11 cellular contexts compared by ENCODE assay signal in genomic region chr2:43486604-43487003, GRCh38.
DNase-seq lines count a peak whose midpoint lies in the region; ATAC-seq lines count a peak whose summit lies in the region.
"Had no signal": no experiment of that assay in that cellular context is flagged by ENCODE, and none has a peak within 500 bp of the region (broad histone marks: within the 10 kb centered on the region; RNA-seq: fewer than 3 reads in every experiment).

No MANE protein-coding gene starts in this region.

- DNase-seq in MG63 (peak; percentile 8), dermis microvascular lymphatic vessel endothelial cell (ENCODE audit: low read depth in 2 of 2) (peak; percentile 72 to 87), memory B cell (ENCODE audit: low spot score in 2 of 2) (no peak), KBM-7 (no peak), NCI-H524 (lab: John Stamatoyannopoulos, UW) (no peak), C1 segment of cervical spinal cord (lab: John Stamatoyannopoulos, UW) (no peak)
- DNase-seq in stimulated activated CD4-positive, alpha-beta T cell treated with anti-CD3 and anti-CD28 coated beads, Interleukin-4, amount 100 ng/mL, for 1 hour: no peak
- DNase-seq: NCI-H2029 treated with DMSO at 0.1 percent for 48 hours; stimulated activated CD4-positive, alpha-beta T cell treated with anti-CD3 and anti-CD28 coated beads, Interleukin-15, amount 100 ng/mL, for 24 hours; stimulated activated naive CD4-positive, alpha-beta T cell had no signal

- ATAC-seq in memory B cell (ENCODE audit: low read depth): no peak

- peaks cover 2% of the 10 kb centered on the region for H3K36me3 Mint-ChIP-seq in memory B cell

- peaks cover 4% of the 10 kb centered on the region; the same call in 1 of the 2 replicates for H3K36me3 ChIP-seq in MG63
- no peaks in the 10 kb centered on the region for H3K36me3 ChIP-seq in subcutaneous abdominal adipose tissue (ENCODE audit: control insufficient read depth in 5 of 5, insufficient read depth in 5 of 5, low read length in 5 of 5)

- no peaks in the 10 kb centered on the region for H3K9me3 ChIP-seq in MG63
- H3K9me3 ChIP-seq in subcutaneous abdominal adipose tissue (ENCODE audit: control insufficient read depth in 5 of 5, low read length in 5 of 5): no peaks in the 10 kb centered on the region

- in situ Hi-C loops in KBM-7 (cut with MboI; ENCODE audit: low pct_unique_long_range_greater_than_20kb, low sequenced_read_pairs): loop anchor here (25.0 kb wide), 2 partner anchors 374 to 649 kb away; no protein-coding TSS in a partner anchor

- H3K4me3 ChIP-seq in MG63: no peak overlapping the region
- no peak overlapping the region for H3K4me3 ChIP-seq in subcutaneous abdominal adipose tissue (ENCODE audit: low read depth in 1 of 5, low read length in 5 of 5)

- H3K27ac Mint-ChIP-seq in memory B cell: peak overlapping the region; percentile 74

- H3K27ac ChIP-seq in subcutaneous abdominal adipose tissue (ENCODE audit: low read depth, low read length): peak overlapping the region; percentile 71

- H3K27me3 ChIP-seq in MG63 (no peaks in the 10 kb centered on the region), subcutaneous abdominal adipose tissue (ENCODE audit: control insufficient read depth in 5 of 5, insufficient read depth in 4 of 5, low read length in 5 of 5) (no peaks in the 10 kb centered on the region)

- no peaks in the 10 kb centered on the region for H3K9me3 Mint-ChIP-seq in memory B cell

- H3K27me3 Mint-ChIP-seq in memory B cell: no peaks in the 10 kb centered on the region

- H3K4me1 ChIP-seq in subcutaneous abdominal adipose tissue (ENCODE audit: control insufficient read depth in 5 of 5, insufficient read depth in 5 of 5, low read length in 5 of 5): peaks cover 0 to 41% (median 26%) of the 10 kb centered on the region in 5 donors

- H3K4me3 Mint-ChIP-seq in memory B cell: no peak overlapping the region

- H3K9ac ChIP-seq in subcutaneous abdominal adipose tissue (ENCODE audit: low read length in 5 of 5): peak overlapping the region in 1 of 5 donors; percentile 30

- H3K4me1 Mint-ChIP-seq in memory B cell: peaks cover 15% of the 10 kb centered on the region

Comparison
In these comparisons a context has a peak if more than half of its experiments do, and no peak if none do; other contexts are left out.
1. DNase-seq: peak in MG63 (single experiment) and dermis microvascular lymphatic vessel endothelial cell (2 of 2); none in memory B cell (0 of 2), stimulated activated CD4-positive, alpha-beta T cell treated with anti-CD3 and anti-CD28 coated beads, Interleukin-4, amount 100 ng/mL, for 1 hour (single experiment), KBM-7 (single experiment), NCI-H524 (0 of 2) and C1 segment of cervical spinal cord (0 of 14).